16 cellular contexts compared by ENCODE assay signal in genomic region chr13:88895261-88895941, GRCh38.
"Had no signal": no experiment of that assay in that cellular context is flagged by ENCODE, and none has a peak within 500 bp of the region (broad histone marks: within the 10 kb centered on the region; RNA-seq: fewer than 3 reads in every experiment).

No MANE protein-coding gene starts in this region.

- H3K36me3 Mint-ChIP-seq: immature natural killer cell had no signal

- H3K4me3 ChIP-seq: prostate gland, skin epidermis, suprapubic skin had no signal

- H3K9me3 Mint-ChIP-seq: nephron progenitor cell had no signal

- H3K4me3 Mint-ChIP-seq: activated naive CD8-positive, alpha-beta T cell treated with anti-CD3 and anti-CD28 coated beads, Interleukin-2, amount 50 U/mL, for 24 hours; immature natural killer cell; nephron progenitor cell had no signal

- H3K27ac ChIP-seq: epithelial cell of prostate, prostate gland, skin epidermis, suprapubic skin had no signal

- H3K27ac Mint-ChIP-seq: activated naive CD8-positive, alpha-beta T cell treated with anti-CD3 and anti-CD28 coated beads, Interleukin-2, amount 50 U/mL, for 24 hours; immature natural killer cell; nephron progenitor cell had no signal

- H3K27me3 ChIP-seq: suprapubic skin had no signal

- H3K4me1 Mint-ChIP-seq: activated naive CD8-positive, alpha-beta T cell treated with anti-CD3 and anti-CD28 coated beads, Interleukin-2, amount 50 U/mL, for 24 hours; immature natural killer cell; nephron progenitor cell had no signal

- H3K36me3 ChIP-seq: prostate gland, suprapubic skin had no signal

- DNase-seq: activated CD4-positive, alpha-beta T cell treated with anti-CD3 and anti-CD28 coated beads, Interleukin-2, amount 50 U/mL, for 1 hour; activated naive CD4-positive, alpha-beta T cell; activated naive CD8-positive, alpha-beta T cell treated with anti-CD3 and anti-CD28 coated beads, Interleukin-2, amount 50 U/mL, for 24 hours; foreskin melanocyte; immature natural killer cell; nephron progenitor cell; stimulated activated CD4-positive, alpha-beta T cell treated with anti-CD3 and anti-CD28 coated beads, Interleukin-15, amount 100 ng/mL, for 24 hours; stimulated activated CD4-positive, alpha-beta T cell treated with anti-CD3 and anti-CD28 coated beads, Interleukin-4, amount 100 ng/mL, for 1 hour; stimulated activated naive CD4-positive, alpha-beta T cell treated with Interleukin-2 at 50 U/mL for 16 hours; T-helper 2 cell had no signal

- ATAC-seq: activated CD4-positive, CD25-positive, alpha-beta regulatory T cell treated with anti-CD3 and anti-CD28 coated beads, Interleukin-2, amount 50 U/mL, for 24 hours; activated naive CD8-positive, alpha-beta T cell treated with anti-CD3 and anti-CD28 coated beads, Interleukin-2, amount 50 U/mL, for 24 hours; right cardiac atrium had no signal

- H3K9me3 ChIP-seq: prostate gland, suprapubic skin had no signal

- H3K4me1 ChIP-seq: prostate gland, suprapubic skin had no signal
